24 cellular contexts compared by ENCODE assay signal in genomic region chr20:63028461-63028921, GRCh38. TPM values are rescaled to one million over a fixed set of nuclear protein-coding genes. Genes with fewer than 3 reads are reported as not detected.
DNase-seq lines count a peak whose midpoint lies in the region; ATAC-seq, FAIRE-seq and TF ChIP-seq lines count a peak whose summit lies in the region.
"Had no signal": no experiment of that assay in that cellular context is flagged by ENCODE, and none has a peak within 500 bp of the region (broad histone marks: within the 10 kb centered on the region; RNA-seq: fewer than 3 reads in every experiment).

No MANE protein-coding gene starts in this region.

- H3K9me3 Mint-ChIP-seq in neural progenitor cell = no peaks in the 10 kb centered on the region
- H3K9me3 Mint-ChIP-seq: HFFc6, type B pancreatic cell had no signal

- TF ChIP-seq CTCF in GM20000 (IDR thresholded peaks at IDR 0.05; ENCODE audit: extremely low read depth, missing control alignments) (no peak), endothelial cell of umbilical vein (IDR thresholded peaks at IDR 0.05; ENCODE audit: extremely low read depth in 1 of 2, insufficient read depth in 1 of 2, low read depth in 1 of 2, low read length in 2 of 2) (no peak), neural progenitor cell (IDR thresholded peaks at IDR 0.05) (no peak)

- peaks cover 13% of the 10 kb centered on the region for H3K27me3 Mint-ChIP-seq in neural progenitor cell (ENCODE audit: insufficient read depth, low read depth)

- H3K4me3 ChIP-seq in endothelial cell of umbilical vein (replicated peaks in 1 of 3; ENCODE audit: insufficient read depth in 1 of 3, low read depth in 1 of 3, low read length in 3 of 3) (no peak overlapping the region), neural progenitor cell (no peak overlapping the region)
- H3K4me3 ChIP-seq: esophagus squamous epithelium, ovary had no signal

- H3K36me3 Mint-ChIP-seq in neural progenitor cell = no peaks in the 10 kb centered on the region
- H3K36me3 Mint-ChIP-seq: type B pancreatic cell had no signal

- H3K4me2 ChIP-seq in endothelial cell of umbilical vein (ENCODE audit: insufficient read depth, low read length) (no peak overlapping the region), neural progenitor cell (peak overlapping the region; percentile 67)

- POLR2A ChIA-PET in endothelial cell of umbilical vein (lab: Charles Lee) = no interaction called here

- H3K4me3 Mint-ChIP-seq in neural progenitor cell = no peak overlapping the region
- H3K4me3 Mint-ChIP-seq: HFFc6, type B pancreatic cell had no signal

- no TSS peak for BruUV-seq in endothelial cell of umbilical vein (replicated peaks; lab: Mats Ljungman, UMichigan)

- H3K9ac ChIP-seq in endothelial cell of umbilical vein (replicated peaks; ENCODE audit: extremely low read depth, insufficient read depth, low read length) (no peak overlapping the region), neural progenitor cell (no peak overlapping the region)

- intact Hi-C loops in endothelial cell of umbilical vein (cut with micrococcal nuclease) = no loop called here

- CTCF ChIA-PET in endothelial cell of umbilical vein (lab: Charles Lee) = no interaction called here

- dilution Hi-C loops in endothelial cell of umbilical vein (cut with MboI; ENCODE audit: extremely low pct_ligation_motif_present, low sequenced_read_pairs) = no loop called here

- peaks cover 51% of the 10 kb centered on the region for H3K4me1 Mint-ChIP-seq in neural progenitor cell

- TF ChIP-seq POLR2A in endothelial cell of umbilical vein (IDR thresholded peaks at IDR 0.05; ENCODE audit: low read depth, low read length) = no peak

- no peaks in the 10 kb centered on the region for H3K79me2 ChIP-seq in endothelial cell of umbilical vein (ENCODE audit: control insufficient read depth, insufficient read depth, low read length)
- H3K79me2 ChIP-seq in neural progenitor cell (ENCODE audit: low read depth) = no peaks in the 10 kb centered on the region

- H3K27ac ChIP-seq in endothelial cell of umbilical vein (ENCODE audit: insufficient read depth, low read depth, low read length) (no peak overlapping the region), neural progenitor cell (no peak overlapping the region)
- H3K27ac ChIP-seq: esophagus squamous epithelium, ovary had no signal

- H3F3A ChIP-seq in neural progenitor cell (ENCODE audit: low read depth) = peaks cover 15% of the 10 kb centered on the region

- FAIRE-seq in endothelial cell of umbilical vein (lab: Jason Lieb, UNC) = no peak

- DNase-seq in DMS79 (lab: John Stamatoyannopoulos, UW) (peak; percentile 7), GM20000 (ENCODE audit: low spot score) (peak; percentile 67), endothelial cell of umbilical vein (ENCODE audit: low read depth, low spot score) (no peak), neural progenitor cell (ENCODE audit: low spot score) (peak; percentile 23), NCI-H345 (lab: John Stamatoyannopoulos, UW) (no peak), NOMO-1 (lab: John Stamatoyannopoulos, UW; ENCODE audit: unreplicated experiment in 2 of 2) (no peak), pons (ENCODE audit: low spot score) (no peak)
- DNase-seq: amniotic stem cell; central memory CD4-positive, alpha-beta T cell; esophagus squamous epithelium; GF-D8; Kasumi-1; NCI-H1048; NCI-H2029; NCI-H510A; stimulated activated CD4-positive, alpha-beta T cell treated with anti-CD3 and anti-CD28 coated beads, Interleukin-1b, Interleukin-23, amount 100 ng/mL, for 48 hours; stimulated activated naive CD8-positive, alpha-beta T cell treated with anti-CD3 and anti-CD28 coated beads, Interleukin-15, Interleukin-2, amounts not matched to agents 100 U/mL and 50 U/mL, for 24 hours had no signal

- no peak overlapping the region for H3K27ac Mint-ChIP-seq in neural progenitor cell
- H3K27ac Mint-ChIP-seq: HFFc6, type B pancreatic cell had no signal

- H3K9me3 ChIP-seq in endothelial cell of umbilical vein (replicated peaks; ENCODE audit: control insufficient read depth, insufficient read depth, low read length) (no peaks in the 10 kb centered on the region), neural progenitor cell (ENCODE audit: low read depth) (no peaks in the 10 kb centered on the region)
- H3K9me3 ChIP-seq: esophagus squamous epithelium, ovary had no signal

- H2AFZ ChIP-seq in endothelial cell of umbilical vein (ENCODE audit: low read depth, low read length) (no peak overlapping the region), neural progenitor cell (replicated peaks) (no peak overlapping the region)

- no peaks in the 10 kb centered on the region for H4K20me1 ChIP-seq in endothelial cell of umbilical vein (replicated peaks; ENCODE audit: control insufficient read depth, extremely low read depth, insufficient read depth, low read length)
- no peaks in the 10 kb centered on the region for H4K20me1 ChIP-seq in neural progenitor cell (ENCODE audit: low read depth)

- no peak for ATAC-seq in HG03196 (IDR thresholded peaks at IDR 0.05; ENCODE audit: unreplicated experiment)
- ATAC-seq: stimulated activated naive CD8-positive, alpha-beta T cell treated with anti-CD3 and anti-CD28 coated beads, Interleukin-15, Interleukin-2, amounts not matched to agents 100 U/mL and 50 U/mL, for 24 hours had no signal

- no peaks in the 10 kb centered on the region for H3K9me1 ChIP-seq in endothelial cell of umbilical vein (replicated peaks; ENCODE audit: control insufficient read depth, extremely low read depth, insufficient read depth, low read length)

- H3K36me3 ChIP-seq in endothelial cell of umbilical vein (ENCODE audit: control insufficient read depth in 2 of 2, extremely low read depth in 1 of 2, insufficient read depth in 2 of 2, low read length in 2 of 2) (no peaks in the 10 kb centered on the region), neural progenitor cell (no peaks in the 10 kb centered on the region)
- H3K36me3 ChIP-seq: esophagus squamous epithelium, ovary had no signal

- H3K4me1 ChIP-seq in endothelial cell of umbilical vein (ENCODE audit: control insufficient read depth, extremely low read depth, insufficient read depth, low read length) (no peaks in the 10 kb centered on the region), neural progenitor cell (peaks cover 25% of the 10 kb centered on the region)

- peaks cover 41 to 65% of the 10 kb centered on the region in 2 experiments for H3K27me3 ChIP-seq in endothelial cell of umbilical vein (ENCODE audit: control insufficient read depth in 2 of 2, insufficient read depth in 2 of 2, low read length in 2 of 2)
- peaks cover 68% of the 10 kb centered on the region for H3K27me3 ChIP-seq in neural progenitor cell
- H3K27me3 ChIP-seq: ovary had no signal

TF ChIP-seq in endothelial cell of umbilical vein, 7 proteins besides CTCF, POLR2A, EP300 and RAD21:
- TF ChIP-seq EZH2 (IDR thresholded peaks at IDR 0.05; ENCODE audit: borderline replicate concordance, low read depth, low read length, severe bottlenecking) = peak; percentile 23
- TF ChIP-seq MYC (IDR thresholded peaks at IDR 0.05; ENCODE audit: low read depth, low read length) = no peak

RNA-seq across cellular contexts. Expression of gene BHLHE23, which starts 21.7 kb away (rescaled TPM):
- total RNA-seq in endothelial cell of umbilical vein (not detected in 2 replicates), neural progenitor cell (ENCODE audit: low replicate concordance) (0.22 TPM in 1 of 2 replicates, not detected in the other)
- not detected in 2 replicates for polyA plus RNA-seq in endothelial cell of umbilical vein
- not detected in 2 replicates for polyA plus RNA-seq in endothelial cell of umbilical vein (2011; cell fraction: cytosol; rRNA removed)
- polyA plus RNA-seq in endothelial cell of umbilical vein (2011; cell fraction: nucleus; rRNA removed) = not detected in 2 replicates
- polyA plus RNA-seq in endothelial cell of umbilical vein (2012) = not detected in 2 replicates
- polyA minus RNA-seq in endothelial cell of umbilical vein = not detected in 2 replicates
- polyA minus RNA-seq in endothelial cell of umbilical vein (2011; cell fraction: cytosol; rRNA and poly(A)+ RNA removed) = not detected
- not detected in 2 replicates for polyA minus RNA-seq in endothelial cell of umbilical vein (2011; cell fraction: nucleus; rRNA and poly(A)+ RNA removed)
- total RNA-seq: esophagus squamous epithelium, glomerular endothelial cell, HFFc6, liver, ovary had no signal
- polyA plus RNA-seq: BJ, liver, ovary had no signal

Comparison
In these comparisons a context has a peak if more than half of its experiments do, and no peak if none do; other contexts are left out.
1. DNase-seq: peak in DMS79 (single experiment), GM20000 (single experiment) and neural progenitor cell (single experiment); none in endothelial cell of umbilical vein (single experiment), NCI-H345 (single experiment), NOMO-1 (0 of 2) and pons (single experiment).